8 cellular contexts compared by ENCODE assay signal in the genomic region with DNA sequence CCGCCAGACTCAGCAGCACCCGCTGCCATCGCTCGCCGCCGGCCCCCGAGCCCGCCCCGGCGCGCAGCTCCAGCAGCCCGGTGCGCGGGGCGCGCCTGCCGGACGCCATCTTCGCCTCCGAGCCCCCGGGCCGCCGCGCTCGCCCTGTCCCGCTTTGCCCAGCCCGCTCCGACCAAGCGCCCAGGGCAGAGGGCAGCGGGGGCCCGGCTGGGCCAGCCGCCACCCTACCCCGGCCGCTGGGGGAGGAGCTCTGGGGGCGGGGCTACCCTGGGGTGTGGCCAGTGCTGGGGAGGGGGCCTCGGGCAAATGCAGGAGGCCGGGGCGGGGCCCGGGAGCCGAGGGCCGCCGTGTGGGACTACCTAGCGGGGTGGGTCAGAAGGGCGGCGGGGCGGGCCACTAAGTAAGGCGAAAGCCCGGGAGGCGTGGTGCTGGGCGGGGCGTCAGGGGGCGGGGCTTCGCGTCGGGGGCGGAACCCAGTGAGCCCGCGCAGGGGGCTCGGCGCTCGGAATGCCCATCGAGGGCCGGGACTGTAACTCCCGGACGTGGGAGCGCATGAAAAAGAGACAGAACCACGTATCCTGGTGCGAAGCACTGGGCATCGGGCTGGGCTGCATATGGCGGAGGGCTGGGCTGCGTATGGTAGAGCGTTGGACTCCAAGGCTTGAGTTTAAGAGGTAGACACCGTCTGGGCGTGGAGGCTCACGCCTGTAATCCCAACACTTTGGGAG. TPM values are rescaled to one million over a fixed set of nuclear protein-coding genes. Genes with fewer than 3 reads are reported as not detected.
DNase-seq lines count a peak whose midpoint lies in the region; ATAC-seq and TF ChIP-seq lines count a peak whose summit lies in the region.

Gene SNTA1, minus strand, starts transcription at position 252 of the 728 bp plus-strand sequence. Its CDS starts 143 bp downstream, at position 109.

- peaks cover 3% of the 10 kb centered on the region for H3K9me3 ChIP-seq in mesodermal cell (ENCODE audit: control insufficient read depth, low read length)

- DNase-seq in AG08396 (ENCODE audit: low spot score) (peak; percentile 95), HT-29 (ENCODE audit: low spot score) (peak; percentile 75), NOMO-1 treated with DMSO at 0.1 percent for 48 hours (lab: John Stamatoyannopoulos, UW; ENCODE audit: unreplicated experiment) (peak; percentile 74), endothelial cell (ENCODE audit: low spot score) (peak; percentile 82)
- peak; percentile 87 for DNase-seq in activated CD8-positive, alpha-beta memory T cell treated with anti-CD3 and anti-CD28 coated beads, Interleukin-2, amount 50 U/mL, for 4 hours
- peak; percentile 78 for DNase-seq in stimulated activated CD8-positive, alpha-beta memory T cell treated with anti-CD3 and anti-CD28 coated beads, Interleukin-15, amount 100 ng/mL, for 1 hour (ENCODE audit: low read depth)

- ATAC-seq in GM19351 (IDR thresholded peaks at IDR 0.05; ENCODE audit: unreplicated experiment) = peak; percentile 75

- WGBS in mesodermal cell (ENCODE audit: insufficient coverage in 2 of 2), 2 experiments = 1% methylated on average over 50 to 63 of the region's 75 CpGs

- peak within 1 kb of the TSS; percentile 41 for H3K27ac ChIP-seq in mesodermal cell (ENCODE audit: low read depth, low read length, severe bottlenecking)

- peaks cover 6% of the 10 kb centered on the region for H3K4me1 ChIP-seq in mesodermal cell (ENCODE audit: control insufficient read depth, insufficient read depth, low read length, poor library complexity, severe bottlenecking)

- H3K4me3 ChIP-seq in mesodermal cell (ENCODE audit: extremely low read depth, insufficient read depth, low read length, poor library complexity, severe bottlenecking) = peak within 1 kb of the TSS; percentile 44

- peaks cover 4% of the 10 kb centered on the region for H3K9me3 Mint-ChIP-seq in endothelial cell (ENCODE audit: unreplicated experiment)

- peaks cover 9% of the 10 kb centered on the region for H3K4me1 Mint-ChIP-seq in endothelial cell (ENCODE audit: unreplicated experiment)

- H3K27ac Mint-ChIP-seq in endothelial cell (ENCODE audit: unreplicated experiment) = no peak within 1 kb of the TSS

- H3K27me3 Mint-ChIP-seq in endothelial cell (ENCODE audit: unreplicated experiment) = peaks cover 8% of the 10 kb centered on the region

- no peak for TF ChIP-seq CTCF in endothelial cell (IDR thresholded peaks at IDR 0.05; ENCODE audit: unreplicated experiment)

- peak within 1 kb of the TSS; percentile 82 for H3K4me3 Mint-ChIP-seq in endothelial cell (ENCODE audit: unreplicated experiment)

- H3K36me3 ChIP-seq in mesodermal cell (ENCODE audit: control insufficient read depth, insufficient read depth, low read length) = no peaks in the 10 kb centered on the region

- peaks cover 3% of the 10 kb centered on the region for H3K36me3 Mint-ChIP-seq in endothelial cell (ENCODE audit: low read depth, unreplicated experiment)

RNA-seq across cellular contexts. Expression of gene SNTA1, which starts in this region (rescaled TPM):
- 0.42 and 1.2 TPM in 2 replicates for total RNA-seq in HT-29 (2014; rRNA removed; shearing (Covaris generic))
- total RNA-seq in endothelial cell (ENCODE audit: unreplicated experiment) = 1.6 TPM
- 10.5 TPM for polyA plus RNA-seq in mesodermal cell (2013, experiment 1 of 2)
- polyA plus RNA-seq in mesodermal cell (2013, experiment 2 of 2) = 9.2 TPM

Comparison
In these comparisons a context has a peak if more than half of its experiments do, and no peak if none do; other contexts are left out.
1. Peak in every context shown above with its lines: DNase-seq, ATAC-seq, H3K4me3 ChIP-seq and H3K27ac ChIP-seq.